Comparison of ENCODE assay signal across 2 cellular contexts in genomic region chr17:51992864-51993413, GRCh38.
TF ChIP-seq lines count a peak whose summit lies in the region.

No MANE protein-coding gene starts in this region.

TF ChIP-seq in HepG2, 621 proteins besides CTCF, POLR2A, EP300 and RAD21 (continued from another document):
- TF ChIP-seq, protein P1, sequence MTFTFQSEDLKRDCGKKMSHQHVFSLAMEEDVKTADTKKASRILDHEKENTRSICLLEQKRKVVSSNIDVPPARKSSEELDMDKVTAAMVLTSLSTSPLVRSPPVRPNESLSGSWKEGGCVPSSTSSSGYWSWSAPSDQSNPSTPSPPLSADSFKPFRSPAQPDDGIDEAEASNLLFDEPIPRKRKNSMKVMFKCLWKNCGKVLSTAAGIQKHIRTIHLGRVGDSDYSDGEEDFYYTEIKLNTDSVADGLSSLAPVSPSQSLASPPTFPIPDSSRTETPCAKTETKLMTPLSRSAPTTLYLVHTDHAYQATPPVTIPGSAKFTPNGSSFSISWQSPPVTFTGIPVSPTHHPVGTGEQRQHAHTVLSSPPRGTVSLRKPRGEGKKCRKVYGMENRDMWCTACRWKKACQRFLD (CRISPR knock-in tag; IDR thresholded peaks at IDR 0.05; ENCODE audit: borderline replicate concordance), result no peak

TF ChIP-seq in SK-N-SH treated with all-trans-retinoic acid at 6 μM for 48 hours, 23 proteins besides CTCF, POLR2A, EP300 and RAD21 (continued from another document):
- TF ChIP-seq TSHZ2 (CRISPR knock-in tag; IDR thresholded peaks at IDR 0.05) (no peak), ESRRG (CRISPR knock-in tag; IDR thresholded peaks at IDR 0.05) (no peak), ARNTL (CRISPR knock-in tag; IDR thresholded peaks at IDR 0.05; ENCODE audit: borderline replicate concordance, low read depth) (no peak), TCF4 (CRISPR knock-in tag; IDR thresholded peaks at IDR 0.05; ENCODE audit: borderline replicate concordance) (peak; percentile 32; the same call in 1 of the 2 replicates), CREB5 (CRISPR knock-in tag; IDR thresholded peaks at IDR 0.05; ENCODE audit: low read depth) (no peak), BACH2 (CRISPR knock-in tag; IDR thresholded peaks at IDR 0.05; ENCODE audit: borderline replicate concordance) (no peak), ZNF70 (CRISPR knock-in tag; IDR thresholded peaks at IDR 0.05) (no peak), ISL1 (CRISPR knock-in tag; IDR thresholded peaks at IDR 0.05) (peak; percentile 21; the same call in 1 of the 2 replicates), ZFP30 (CRISPR knock-in tag; IDR thresholded peaks at IDR 0.05) (no peak), ZFP3 (CRISPR knock-in tag; IDR thresholded peaks at IDR 0.05) (no peak), GLIS3 (CRISPR knock-in tag; IDR thresholded peaks at IDR 0.05) (no peak)
